In genomic region chr4:121381148-121381462, GRCh38 we compare ENCODE assay signal across 17 cellular contexts. TPM values are rescaled to one million over a fixed set of nuclear protein-coding genes. Genes with fewer than 3 reads are reported as not detected.
DNase-seq lines count a peak whose midpoint lies in the region; ATAC-seq and TF ChIP-seq lines count a peak whose summit lies in the region.
"Had no signal": no experiment of that assay in that cellular context is flagged by ENCODE, and none has a peak within 500 bp of the region (broad histone marks: within the 10 kb centered on the region; RNA-seq: fewer than 3 reads in every experiment).

No MANE protein-coding gene starts in this region.

- POLR2A ChIA-PET in MCF 10A (lab: Yijun Ruan, JAX), result interaction anchor here (0.6 to 2.7 kb wide), 8 partner anchors 10 to 1321 kb away, joined by 3 to 14 read pairs (median 4); no protein-coding TSS in a partner anchor

- no peak overlapping the region for H3K27ac ChIP-seq in cardiac muscle cell
- H3K27ac ChIP-seq in iPS-18a (ENCODE audit: low read length), result no peak overlapping the region
- H3K27ac ChIP-seq: left lung had no signal

- TF ChIP-seq CTCF in cardiac muscle cell (IDR thresholded peaks at IDR 0.05; ENCODE audit: low read depth, low read length), result no peak
- peak; percentile 4 for TF ChIP-seq CTCF in MCF 10A (IDR thresholded peaks at IDR 0.05; ENCODE audit: unreplicated experiment)

- peaks cover 19% of the 10 kb centered on the region for H3K4me1 Mint-ChIP-seq in MCF 10A (ENCODE audit: insufficient read depth, unreplicated experiment)
- H3K4me1 Mint-ChIP-seq in stimulated activated effector memory CD8-positive, alpha-beta T cell treated with anti-CD3 and anti-CD28 coated beads, Interleukin-12 subunit alpha, Interleukin-12 subunit beta, amount 100 ng/mL, for 72 hours, result peaks cover 8% of the 10 kb centered on the region

- H3K9me3 Mint-ChIP-seq in MCF 10A (ENCODE audit: unreplicated experiment), result no peaks in the 10 kb centered on the region
- no peaks in the 10 kb centered on the region for H3K9me3 Mint-ChIP-seq in stimulated activated effector memory CD8-positive, alpha-beta T cell treated with anti-CD3 and anti-CD28 coated beads, Interleukin-12 subunit alpha, Interleukin-12 subunit beta, amount 100 ng/mL, for 72 hours
- H3K9me3 Mint-ChIP-seq in activated naive CD4-positive, alpha-beta T cell treated with anti-CD3 and anti-CD28 coated beads, Interleukin-2, amount 50 U/mL, for 72 hours, result no peaks in the 10 kb centered on the region
- H3K9me3 Mint-ChIP-seq: activated naive CD4-positive, alpha-beta T cell treated with anti-CD3 and anti-CD28 coated beads, Interleukin-2, amount 10 ng/mL, durations not matched to agents 7 days and 5 days had no signal

- H3K36me3 ChIP-seq in cardiac muscle cell (no peaks in the 10 kb centered on the region), iPS-18a (ENCODE audit: control insufficient read depth, low read depth, low read length) (no peaks in the 10 kb centered on the region)
- H3K36me3 ChIP-seq: left lung had no signal

- H3K9me3 ChIP-seq in cardiac muscle cell (ENCODE audit: low read depth) (no peaks in the 10 kb centered on the region), iPS-18a (ENCODE audit: control insufficient read depth, low read depth, low read length) (no peaks in the 10 kb centered on the region)
- H3K9me3 ChIP-seq: Caco-2, left lung had no signal

- DNase-seq in cardiac muscle cell (ENCODE audit: low read depth in 1 of 2, low spot score in 1 of 2) (no peak), Right ventricle myocardium superior (no peak), MCF 10A (ENCODE audit: unreplicated experiment) (no peak), NCI-H2227 (lab: John Stamatoyannopoulos, UW; ENCODE audit: unreplicated experiment) (no peak), Ammon's horn (ENCODE audit: low spot score) (no peak)
- DNase-seq in stimulated activated effector memory CD8-positive, alpha-beta T cell treated with anti-CD3 and anti-CD28 coated beads, Interleukin-12 subunit alpha, Interleukin-12 subunit beta, amount 100 ng/mL, for 72 hours (ENCODE audit: low spot score in 2 of 2), result no peak
- no peak for DNase-seq in activated naive CD4-positive, alpha-beta T cell treated with anti-CD3 and anti-CD28 coated beads, Interleukin-2, amount 50 U/mL, for 72 hours (ENCODE audit: low spot score in 2 of 2)
- DNase-seq: activated naive CD4-positive, alpha-beta T cell treated with anti-CD3 and anti-CD28 coated beads, Interleukin-2, amount 10 ng/mL, durations not matched to agents 7 days and 5 days; Caco-2; foreskin melanocyte; KG1; NCI-H1694; SIG-M5 had no signal

- H3K4me1 ChIP-seq in cardiac muscle cell (ENCODE audit: low read depth) (no peaks in the 10 kb centered on the region), iPS-18a (ENCODE audit: control insufficient read depth, low read depth, low read length) (no peaks in the 10 kb centered on the region)
- H3K4me1 ChIP-seq: Caco-2 had no signal

- intact Hi-C loops in Right ventricle myocardium superior (cut with DNase I) (no loop called here), MCF 10A (cut with micrococcal nuclease) (loop anchor here (2.0 kb wide), 1 partner anchor 40 kb away; no protein-coding TSS in a partner anchor)

- H3K4me3 ChIP-seq in cardiac muscle cell (peak overlapping the region; percentile 29), iPS-18a (ENCODE audit: low read length) (peak overlapping the region; percentile 57)
- H3K4me3 ChIP-seq: left lung had no signal

- H3K4me3 Mint-ChIP-seq in MCF 10A (ENCODE audit: unreplicated experiment), result peak overlapping the region; percentile 81
- peak overlapping the region; percentile 55 for H3K4me3 Mint-ChIP-seq in stimulated activated effector memory CD8-positive, alpha-beta T cell treated with anti-CD3 and anti-CD28 coated beads, Interleukin-12 subunit alpha, Interleukin-12 subunit beta, amount 100 ng/mL, for 72 hours
- H3K4me3 Mint-ChIP-seq: activated naive CD4-positive, alpha-beta T cell treated with anti-CD3 and anti-CD28 coated beads, Interleukin-2, amount 10 ng/mL, durations not matched to agents 7 days and 5 days had no signal

- no peak overlapping the region for H3K9ac ChIP-seq in iPS-18a (ENCODE audit: low read length)

- no peaks in the 10 kb centered on the region for H3K36me3 Mint-ChIP-seq in MCF 10A (ENCODE audit: insufficient read depth, unreplicated experiment)
- no peaks in the 10 kb centered on the region for H3K36me3 Mint-ChIP-seq in stimulated activated effector memory CD8-positive, alpha-beta T cell treated with anti-CD3 and anti-CD28 coated beads, Interleukin-12 subunit alpha, Interleukin-12 subunit beta, amount 100 ng/mL, for 72 hours
- peaks cover 0 to 7% of the 10 kb centered on the region in 2 donors for H3K36me3 Mint-ChIP-seq in activated naive CD4-positive, alpha-beta T cell treated with anti-CD3 and anti-CD28 coated beads, Interleukin-2, amount 50 U/mL, for 72 hours
- H3K36me3 Mint-ChIP-seq: activated naive CD4-positive, alpha-beta T cell treated with anti-CD3 and anti-CD28 coated beads, Interleukin-2, amount 10 ng/mL, durations not matched to agents 7 days and 5 days had no signal

- H3K27ac Mint-ChIP-seq in MCF 10A (ENCODE audit: low read depth, unreplicated experiment), result peak overlapping the region; percentile 40
- H3K27ac Mint-ChIP-seq in stimulated activated effector memory CD8-positive, alpha-beta T cell treated with anti-CD3 and anti-CD28 coated beads, Interleukin-12 subunit alpha, Interleukin-12 subunit beta, amount 100 ng/mL, for 72 hours, result no peak overlapping the region
- H3K27ac Mint-ChIP-seq in activated naive CD4-positive, alpha-beta T cell treated with anti-CD3 and anti-CD28 coated beads, Interleukin-2, amount 50 U/mL, for 72 hours, result no peak overlapping the region
- H3K27ac Mint-ChIP-seq: activated naive CD4-positive, alpha-beta T cell treated with anti-CD3 and anti-CD28 coated beads, Interleukin-2, amount 10 ng/mL, durations not matched to agents 7 days and 5 days had no signal

- CTCF ChIA-PET in MCF 10A (lab: Yijun Ruan, JAX), result interaction anchor here (0.6 to 4.8 kb wide), 7 partner anchors 10 to 996 kb away, joined by 3 to 34 read pairs (median 4); no protein-coding TSS in a partner anchor

- ATAC-seq in Right ventricle myocardium superior (ENCODE audit: poor library complexity), result no peak
- ATAC-seq in stimulated activated effector memory CD8-positive, alpha-beta T cell treated with anti-CD3 and anti-CD28 coated beads, Interleukin-12 subunit alpha, Interleukin-12 subunit beta, amount 100 ng/mL, for 72 hours, result no peak
- ATAC-seq in activated naive CD4-positive, alpha-beta T cell treated with anti-CD3 and anti-CD28 coated beads, Interleukin-2, amount 50 U/mL, for 72 hours, result no peak

- no peaks in the 10 kb centered on the region for H3K27me3 Mint-ChIP-seq in MCF 10A (ENCODE audit: insufficient read depth, unreplicated experiment)

- peaks cover 41% of the 10 kb centered on the region for H3K27me3 ChIP-seq in cardiac muscle cell
- H3K27me3 ChIP-seq in iPS-18a (ENCODE audit: control insufficient read depth, insufficient read depth, low read length), result peaks cover 43% of the 10 kb centered on the region

- no TSS peak for BruUV-seq in MCF 10A (replicated peaks; lab: Mats Ljungman, UMichigan)

RNA-seq across cellular contexts. Expression of gene QRFPR, which starts 0.3 kb away (rescaled TPM):
- total RNA-seq in cardiac muscle cell (1.1 and 2.6 TPM in 2 replicates), Right ventricle myocardium superior (0.78 TPM), MCF 10A (2022) (6.5 and 8.4 TPM in 2 replicates)
- polyA plus RNA-seq in cardiac muscle cell, result 2.0 and 2.6 TPM in 2 replicates
- total RNA-seq in activated naive CD4-positive, alpha-beta T cell treated with anti-CD3 and anti-CD28 coated beads, Interleukin-2, amount 50 U/mL, for 72 hours, result not detected
- total RNA-seq: activated CD8-positive, alpha-beta memory T cell treated with anti-CD3 and anti-CD28 coated beads for 36 hours; Caco-2; left lung had no signal
- polyA plus RNA-seq: urinary bladder had no signal
